In the genomic region with DNA sequence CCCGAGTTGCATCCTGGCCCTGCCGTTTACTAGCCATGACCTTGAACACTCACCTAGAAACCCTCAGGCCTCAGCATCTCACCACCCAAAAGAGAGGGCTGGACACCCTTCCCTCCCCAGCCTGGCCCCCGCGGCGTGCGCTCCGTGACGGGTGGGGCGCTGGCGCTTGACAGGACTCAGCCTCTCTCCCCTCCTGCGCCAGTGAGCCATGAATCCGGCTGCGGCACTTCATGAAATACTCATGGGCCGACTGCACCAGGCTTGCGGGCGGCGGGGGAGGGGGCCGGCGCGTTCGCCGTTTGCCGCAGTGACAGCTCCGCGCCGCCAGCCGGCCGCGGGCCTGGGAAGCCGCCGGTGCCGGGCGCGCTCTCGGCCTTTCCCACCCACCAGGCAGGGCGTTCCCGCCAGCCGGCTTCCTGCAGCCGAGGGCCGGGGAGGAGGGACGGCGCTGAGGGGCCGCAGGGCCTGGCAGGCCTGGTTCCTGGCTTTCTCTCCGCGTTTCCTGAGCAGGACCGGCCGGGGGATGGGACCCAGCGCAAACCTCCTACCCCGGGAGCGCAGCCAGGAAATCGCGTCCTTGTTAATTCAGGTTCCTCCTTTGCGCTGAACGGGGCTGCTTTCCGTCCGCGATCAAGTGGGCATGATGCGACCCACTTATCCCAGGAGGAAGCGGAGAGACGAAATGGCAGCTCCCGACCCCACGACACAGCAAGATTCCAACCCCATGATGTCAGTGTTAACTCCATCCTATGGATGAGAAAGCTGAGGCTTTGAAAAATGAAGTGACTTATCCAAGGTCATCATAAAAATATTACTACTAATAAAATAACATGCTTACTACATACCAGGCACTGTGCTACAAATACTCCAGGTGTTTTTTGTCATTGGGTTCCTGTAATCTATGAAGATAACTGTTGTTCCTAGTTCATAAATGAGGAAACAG, we compare ENCODE assay signal across 8 cellular contexts. TPM values are rescaled to one million over a fixed set of nuclear protein-coding genes. Genes with fewer than 3 reads are reported as not detected.
DNase-seq lines count a peak whose midpoint lies in the region; ATAC-seq and TF ChIP-seq lines count a peak whose summit lies in the region.

No MANE protein-coding gene starts in this region.

- H3K4me1 ChIP-seq in BE2C = no peaks in the 10 kb centered on the region
- H3K4me1 ChIP-seq in HUES48 (ENCODE audit: control insufficient read depth, insufficient read depth, low read length) = no peaks in the 10 kb centered on the region
- H3K4me1 ChIP-seq in heart left ventricle = peaks cover 0 to 30% (median 20%) of the 10 kb centered on the region in 12 donors
- H3K4me1 ChIP-seq in parathyroid adenoma = peaks cover 4% of the 10 kb centered on the region

- no peaks in the 10 kb centered on the region for H3K79me2 ChIP-seq in SU-DHL-6 (ENCODE audit: insufficient read depth, low read length)
- H3K79me2 ChIP-seq in parathyroid adenoma = no peaks in the 10 kb centered on the region

- no peaks in the 10 kb centered on the region for H3F3A ChIP-seq in SU-DHL-6 (ENCODE audit: insufficient read depth)

- H4K20me1 ChIP-seq in SU-DHL-6 (ENCODE audit: low read depth, low read length) = no peaks in the 10 kb centered on the region

- intact Hi-C loops in heart left ventricle (cut with DNase I) = loop anchor here in 2 of 10 donors (1.0 to 2.0 kb wide), 2 partner anchors 8 to 79 kb away; no protein-coding TSS in a partner anchor

- H3K4me3 ChIP-seq in BE2C (ENCODE audit: low read depth, low read length) (peak overlapping the region; percentile 51), HUES48 (ENCODE audit: low read depth, low read length) (peak overlapping the region; percentile 54), SU-DHL-6 (ENCODE audit: insufficient read depth, low read length, poor library complexity, severe bottlenecking) (no peak overlapping the region), heart left ventricle (peak overlapping the region; percentile 25 to 72 (median 63)), parathyroid adenoma (ENCODE audit: low read depth, low read length) (peak overlapping the region; percentile 66)

- ATAC-seq in GM19035 (IDR thresholded peaks at IDR 0.05; ENCODE audit: unreplicated experiment) (peak; percentile 63), heart left ventricle (peak; percentile 87 to 98 (median 94)), HG02973 (IDR thresholded peaks at IDR 0.05; ENCODE audit: unreplicated experiment) (no peak)

- H3K27me3 ChIP-seq in BE2C (no peaks in the 10 kb centered on the region), HUES48 (ENCODE audit: control insufficient read depth, insufficient read depth, low read length) (peaks cover 30% of the 10 kb centered on the region), SU-DHL-6 (ENCODE audit: low read length) (no peaks in the 10 kb centered on the region), heart left ventricle (no peaks in the 10 kb centered on the region), parathyroid adenoma (ENCODE audit: control insufficient read depth, insufficient read depth, low read length) (no peaks in the 10 kb centered on the region)

- H2AFZ ChIP-seq in SU-DHL-6 (ENCODE audit: low read depth, low read length, severe bottlenecking) (no peak overlapping the region), parathyroid adenoma (peak overlapping the region; percentile 83)

- H3K9ac ChIP-seq in HUES48 (ENCODE audit: low read depth, low read length) (0 out of 2 replicates have a peak overlapping the region, but pooled peaks have one; percentile 14), SU-DHL-6 (ENCODE audit: low read length) (no peak overlapping the region; the same call in 1 of the 2 replicates), parathyroid adenoma (no peak overlapping the region)

- no peaks in the 10 kb centered on the region for H3K9me2 ChIP-seq in SU-DHL-6 (replicated peaks; ENCODE audit: insufficient read depth, low read length)

- WGBS in adipose tissue, 3 donors = 1% methylated on average over 56 to 62 of the region's 62 CpGs
- 0 to 7% (median 1%) methylated on average over 13 to 62 of the region's 62 CpGs for WGBS in heart left ventricle, 4 donors

- H3K4me2 ChIP-seq in SU-DHL-6 (ENCODE audit: low read depth, low read length, poor library complexity, severe bottlenecking) = peak overlapping the region; percentile 31
- H3K4me2 ChIP-seq in parathyroid adenoma (ENCODE audit: low read length) = peak overlapping the region; percentile 98

- peak in 1 of 2 donors; percentile 55 for TF ChIP-seq POLR2A in heart left ventricle (IDR thresholded peaks at IDR 0.05)

- TF ChIP-seq CTCF in BE2C (IDR thresholded peaks at IDR 0.05; ENCODE audit: low read depth, low read length) (no peak), SU-DHL-6 (IDR thresholded peaks at IDR 0.05; ENCODE audit: insufficient read depth, low read length, poor library complexity, severe bottlenecking) (no peak), heart left ventricle (IDR thresholded peaks at IDR 0.05) (peak in 6 of 12 donors; percentile 19 to 48 (median 35)), parathyroid adenoma (IDR thresholded peaks at IDR 0.05) (no peak)

- no peaks in the 10 kb centered on the region for H3K36me3 ChIP-seq in BE2C
- H3K36me3 ChIP-seq in HUES48 (ENCODE audit: control insufficient read depth, insufficient read depth, low read length) = no peaks in the 10 kb centered on the region
- H3K36me3 ChIP-seq in SU-DHL-6 (ENCODE audit: low read length) = no peaks in the 10 kb centered on the region
- H3K36me3 ChIP-seq in heart left ventricle = no peaks in the 10 kb centered on the region
- H3K36me3 ChIP-seq in parathyroid adenoma (ENCODE audit: control insufficient read depth, insufficient read depth, low read length) = no peaks in the 10 kb centered on the region

- H3K27ac ChIP-seq in HUES48 (ENCODE audit: low read depth, low read length) (no peak overlapping the region), SU-DHL-6 (ENCODE audit: low read depth, low read length) (no peak overlapping the region), adipose tissue (ENCODE audit: low read depth, low read length) (peak overlapping the region; percentile 23), heart left ventricle (peak overlapping the region; percentile 74 to 98 (median 92)), parathyroid adenoma (peak overlapping the region; percentile 71)

- no peaks in the 10 kb centered on the region for H3K9me3 ChIP-seq in BE2C
- H3K9me3 ChIP-seq in HUES48 (ENCODE audit: control insufficient read depth, insufficient read depth, low read length) = no peaks in the 10 kb centered on the region
- H3K9me3 ChIP-seq in SU-DHL-6 (ENCODE audit: insufficient read depth, low read length) = no peaks in the 10 kb centered on the region
- H3K9me3 ChIP-seq in heart left ventricle = no peaks in the 10 kb centered on the region
- H3K9me3 ChIP-seq in parathyroid adenoma (ENCODE audit: control insufficient read depth, low read length) = no peaks in the 10 kb centered on the region

- DNase-seq in BE2C (peak; percentile 81), heart left ventricle (peak; percentile 91 to 93 (median 91))

RNA-seq across cellular contexts. Expression of a gene that starts 9.1 kb away (rescaled TPM):
- 6.3 TPM for polyA plus RNA-seq in BE2C (2012; ENCODE audit: insufficient read depth, insufficient read length, low read depth)
- polyA plus RNA-seq in adipose tissue (10 to 100 TPM in 1 of 3 donors, 1 to 10 TPM in 2; 3.0 to 15.5 (median 7.0) TPM), heart left ventricle (10 to 100 TPM in 1 of 2 donors, 1 to 10 TPM in 1; 6.1 to 28.1 TPM)
- total RNA-seq in heart left ventricle = 10 to 100 TPM; 24.7 to 42.3 (median 32.6) TPM

RNA-seq across cellular contexts. Expression of a gene that starts 39.6 kb away (rescaled TPM):
- polyA plus RNA-seq in BE2C (2012; ENCODE audit: insufficient read depth, insufficient read length, low read depth) = not detected
- polyA plus RNA-seq in adipose tissue = under 1 TPM in 1 of 3 donors, not detected in 2; 0.02 TPM
- under 1 TPM in 2 of 9 donors, not detected in 7; 0.10 to 0.16 TPM for total RNA-seq in heart left ventricle
- under 1 TPM; 0.01 to 0.04 TPM for polyA plus RNA-seq in heart left ventricle

Comparison
In these comparisons a context has a peak if more than half of its experiments do, and no peak if none do; other contexts are left out.
1. H3K27ac ChIP-seq: peak in adipose tissue (single experiment), heart left ventricle (12 of 12) and parathyroid adenoma (single experiment); none in HUES48 (single experiment) and SU-DHL-6 (single experiment).